8 cellular contexts compared by ENCODE assay signal in the genomic region with DNA sequence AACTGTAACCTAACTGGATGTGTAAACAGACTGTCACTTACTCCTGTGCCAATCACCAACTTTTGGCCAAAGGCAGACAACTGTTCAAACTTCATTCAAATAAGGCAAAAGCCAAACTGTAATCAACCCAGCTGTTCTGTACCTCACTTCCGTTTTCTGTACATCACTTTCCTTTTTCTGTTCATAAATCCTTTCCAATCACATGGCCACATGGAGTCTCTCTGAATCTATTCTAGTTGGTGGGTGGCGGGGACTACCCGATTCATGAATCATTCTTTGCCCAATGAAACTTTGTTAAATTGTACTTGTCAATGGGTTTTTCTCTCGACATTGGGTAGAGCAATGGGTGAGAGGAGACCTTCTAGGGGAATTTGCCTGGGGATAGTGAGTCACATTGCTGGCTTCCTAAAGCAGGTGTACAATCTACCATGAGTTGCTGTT.
A peak's percentile ranks its signal among the peaks of the same experiment; 100 is the strongest.
DNase-seq lines count a peak whose midpoint lies in the region; ATAC-seq and TF ChIP-seq lines count a peak whose summit lies in the region.

No MANE protein-coding gene starts in this region.

- H3K4me3 ChIP-seq in foreskin fibroblast (ENCODE audit: low read depth in 1 of 2, low read length in 2 of 2): no peak overlapping the region

- H3K4me1 Mint-ChIP-seq in activated T-cell treated with anti-CD3 and anti-CD28 coated beads, Interleukin-2, amount 50 U/mL, for 24 hours (ENCODE audit: low read depth): peaks cover 50% of the 10 kb centered on the region

- peak overlapping the region; percentile 89 for H3K27ac Mint-ChIP-seq in activated T-cell treated with anti-CD3 and anti-CD28 coated beads, Interleukin-2, amount 50 U/mL, for 24 hours

- no peak overlapping the region for H3K4me3 Mint-ChIP-seq in activated T-cell treated with anti-CD3 and anti-CD28 coated beads, Interleukin-2, amount 50 U/mL, for 24 hours

- peak; percentile 54 for DNase-seq in activated T-cell treated with anti-CD3 and anti-CD28 coated beads, Interleukin-2, amount 50 U/mL, for 24 hours
- peak; percentile 70 for DNase-seq in stimulated activated CD4-positive, alpha-beta T cell treated with anti-CD3 and anti-CD28 coated beads, Interleukin-4, amount 100 ng/mL, for 24 hours
- DNase-seq in foreskin fibroblast: no peak
- no peak for DNase-seq in KBM-7
- DNase-seq in pons (ENCODE audit: low spot score): no peak
- DNase-seq in NCI-H1048 (lab: John Stamatoyannopoulos, UW): no peak

- H3K9me3 Mint-ChIP-seq in activated T-cell treated with anti-CD3 and anti-CD28 coated beads, Interleukin-2, amount 50 U/mL, for 24 hours: no peaks in the 10 kb centered on the region

- no peak for TF ChIP-seq CTCF in foreskin fibroblast (IDR thresholded peaks at IDR 0.05; ENCODE audit: low read depth, low read length)

- in situ Hi-C loops in KBM-7 (cut with MboI; ENCODE audit: low pct_unique_long_range_greater_than_20kb, low sequenced_read_pairs): no loop called here

- no peaks in the 10 kb centered on the region for H3K36me3 Mint-ChIP-seq in activated T-cell treated with anti-CD3 and anti-CD28 coated beads, Interleukin-2, amount 50 U/mL, for 24 hours (ENCODE audit: low read depth)

- H3K27me3 Mint-ChIP-seq in activated T-cell treated with anti-CD3 and anti-CD28 coated beads, Interleukin-2, amount 50 U/mL, for 24 hours: peaks cover 2% of the 10 kb centered on the region

- ATAC-seq in GM19395 (IDR thresholded peaks at IDR 0.05; ENCODE audit: unreplicated experiment) (peak; percentile 75), HG03045 (IDR thresholded peaks at IDR 0.05; ENCODE audit: unreplicated experiment) (peak; percentile 58)

Comparison
In these comparisons a context has a peak if more than half of its experiments do, and no peak if none do; other contexts are left out.
1. DNase-seq: peak in activated T-cell treated with anti-CD3 and anti-CD28 coated beads, Interleukin-2, amount 50 U/mL, for 24 hours (single experiment) and stimulated activated CD4-positive, alpha-beta T cell treated with anti-CD3 and anti-CD28 coated beads, Interleukin-4, amount 100 ng/mL, for 24 hours (single experiment); none in foreskin fibroblast (0 of 2), KBM-7 (single experiment), pons (single experiment) and NCI-H1048 (single experiment).